1 cellular context compared by ENCODE assay signal in the genomic region with DNA sequence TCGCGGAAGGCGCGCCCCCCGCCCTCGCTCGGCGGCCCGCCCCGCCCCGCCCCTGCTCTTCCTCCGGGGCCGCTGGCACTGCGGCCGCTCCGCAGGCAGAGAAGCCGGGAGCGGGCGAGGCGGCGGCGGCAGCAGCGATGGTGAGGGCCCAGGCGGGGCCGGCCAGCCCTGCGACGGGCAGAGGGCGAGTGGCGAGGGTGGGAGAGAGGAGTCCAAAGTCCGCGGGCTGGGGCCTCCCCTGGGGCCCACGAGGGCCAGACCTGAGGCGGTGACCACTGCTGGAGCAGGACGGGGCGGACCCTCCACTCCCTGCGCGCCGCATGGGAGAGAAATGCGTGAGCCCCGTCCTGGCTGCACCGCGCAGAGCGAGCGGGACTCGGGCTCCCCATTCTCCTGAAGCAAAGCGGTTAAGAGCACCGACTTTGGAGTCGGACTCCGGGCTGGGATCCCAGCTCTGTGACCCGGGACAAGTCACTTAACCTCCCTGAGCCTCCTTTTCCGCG.
TF ChIP-seq lines count a peak whose summit lies in the region.

A gene with protein sequence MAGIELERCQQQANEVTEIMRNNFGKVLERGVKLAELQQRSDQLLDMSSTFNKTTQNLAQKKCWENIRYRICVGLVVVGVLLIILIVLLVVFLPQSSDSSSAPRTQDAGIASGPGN (plus strand): TSS at position 78 of the 503 bp plus-strand sequence. CDS start 60 bp downstream, at position 138.

TF ChIP-seq in HepG2, 621 proteins besides CTCF, POLR2A, EP300 and RAD21 (continued from another document and continues in another):
- TF ChIP-seq ZNF367 (CRISPR knock-in tag; IDR thresholded peaks at IDR 0.05; ENCODE audit: borderline replicate concordance) (peak; percentile 40; the same call in 1 of the 2 replicates), SIN3A (IDR thresholded peaks at IDR 0.05; ENCODE audit: borderline replicate concordance, low read depth, low read length) (0 out of 2 replicates have a peak, but pooled peaks have one; percentile 71), HNF4G (IDR thresholded peaks at IDR 0.05; ENCODE audit: borderline replicate concordance, low read depth, low read length) (peak; percentile 99), HNF4G (CRISPR knock-in tag; IDR thresholded peaks at IDR 0.05; ENCODE audit: borderline replicate concordance, low read depth) (peak; percentile 97), SMC3 (IDR thresholded peaks at IDR 0.05; ENCODE audit: low read length) (no peak; the same call in 1 of the 2 replicates), NCOA5 (CRISPR knock-in tag; IDR thresholded peaks at IDR 0.05) (no peak), RNF2 (conservative IDR thresholded peaks at IDR 0.05; ENCODE audit: low read depth) (no peak; the same call in 1 of the 2 replicates), HHEX (CRISPR knock-in tag; IDR thresholded peaks at IDR 0.05) (no peak), ZNF775 (CRISPR knock-in tag; IDR thresholded peaks at IDR 0.05; ENCODE audit: borderline replicate concordance) (no peak), ZNF251 (CRISPR knock-in tag; IDR thresholded peaks at IDR 0.05) (no peak), RBM39 (IDR thresholded peaks at IDR 0.05; ENCODE audit: low read depth, low read length, poor library complexity, severe bottlenecking) (peak; percentile 91), HOXD1 (CRISPR knock-in tag; IDR thresholded peaks at IDR 0.05) (peak; percentile 86), ERF (CRISPR knock-in tag; IDR thresholded peaks at IDR 0.05) (peak; percentile 26), RCOR2 (CRISPR knock-in tag; IDR thresholded peaks at IDR 0.05) (no peak), ZNF570 (CRISPR knock-in tag; IDR thresholded peaks at IDR 0.05; ENCODE audit: borderline replicate concordance) (peak; percentile 94; the same call in 1 of the 2 replicates), FOXO1 (CRISPR knock-in tag; IDR thresholded peaks at IDR 0.05) (peak; percentile 58; the same call in 1 of the 2 replicates), GTF2F1 (IDR thresholded peaks at IDR 0.05; ENCODE audit: low read length) (no peak), ZNF253 (CRISPR knock-in tag; IDR thresholded peaks at IDR 0.05; ENCODE audit: borderline replicate concordance) (peak; percentile 91; the same call in 1 of the 2 replicates), ZNF557 (CRISPR knock-in tag; IDR thresholded peaks at IDR 0.05) (no peak; the same call in 1 of the 2 replicates), MXD4 (CRISPR knock-in tag; IDR thresholded peaks at IDR 0.05) (peak; percentile 89), SMARCE1 (IDR thresholded peaks at IDR 0.05; ENCODE audit: borderline replicate concordance) (no peak), ZSCAN31 (CRISPR knock-in tag; IDR thresholded peaks at IDR 0.05; ENCODE audit: low read depth) (peak; percentile 85), EEA1 (CRISPR knock-in tag; IDR thresholded peaks at IDR 0.05; ENCODE audit: borderline replicate concordance) (peak; percentile 75), NFYC (CRISPR knock-in tag; IDR thresholded peaks at IDR 0.05) (peak; percentile 19; the same call in 1 of the 2 replicates), YEATS4 (CRISPR knock-in tag; IDR thresholded peaks at IDR 0.05; ENCODE audit: borderline replicate concordance) (peak; percentile 90), KLF15 (CRISPR knock-in tag; IDR thresholded peaks at IDR 0.05; ENCODE audit: borderline replicate concordance) (0 out of 2 replicates have a peak, but pooled peaks have one; percentile 43), SETDB1 (CRISPR knock-in tag; IDR thresholded peaks at IDR 0.05; ENCODE audit: borderline replicate concordance) (no peak), TAF15 (IDR thresholded peaks at IDR 0.05; ENCODE audit: low read depth, low read length, poor library complexity, severe bottlenecking) (peak; percentile 90), ZNF230 (CRISPR knock-in tag; IDR thresholded peaks at IDR 0.05) (peak; percentile 94), ZNF33B (CRISPR knock-in tag; IDR thresholded peaks at IDR 0.05) (no peak), HNRNPL (IDR thresholded peaks at IDR 0.05; ENCODE audit: low read depth, low read length) (peak; percentile 91), SALL1 (CRISPR knock-in tag; IDR thresholded peaks at IDR 0.05) (peak; percentile 85; the same call in 1 of the 2 replicates), ZNF205 (CRISPR knock-in tag; IDR thresholded peaks at IDR 0.05) (peak; percentile 77; the same call in 1 of the 2 replicates), CBX2 (IDR thresholded peaks at IDR 0.05; ENCODE audit: low read depth, low read length) (no peak), CBX2 (CRISPR knock-in tag; IDR thresholded peaks at IDR 0.05; ENCODE audit: low read depth) (no peak), FOXK2 (IDR thresholded peaks at IDR 0.05) (no peak), TP53 (CRISPR knock-in tag; conservative IDR thresholded peaks at IDR 0.05) (no peak), NR2F6 (IDR thresholded peaks at IDR 0.05) (no peak), NR2F6 (CRISPR knock-in tag; IDR thresholded peaks at IDR 0.05) (no peak), HOXA9 (CRISPR knock-in tag; IDR thresholded peaks at IDR 0.05; ENCODE audit: borderline replicate concordance) (peak; percentile 64; the same call in 1 of the 2 replicates)
- TF ChIP-seq, protein P1, sequence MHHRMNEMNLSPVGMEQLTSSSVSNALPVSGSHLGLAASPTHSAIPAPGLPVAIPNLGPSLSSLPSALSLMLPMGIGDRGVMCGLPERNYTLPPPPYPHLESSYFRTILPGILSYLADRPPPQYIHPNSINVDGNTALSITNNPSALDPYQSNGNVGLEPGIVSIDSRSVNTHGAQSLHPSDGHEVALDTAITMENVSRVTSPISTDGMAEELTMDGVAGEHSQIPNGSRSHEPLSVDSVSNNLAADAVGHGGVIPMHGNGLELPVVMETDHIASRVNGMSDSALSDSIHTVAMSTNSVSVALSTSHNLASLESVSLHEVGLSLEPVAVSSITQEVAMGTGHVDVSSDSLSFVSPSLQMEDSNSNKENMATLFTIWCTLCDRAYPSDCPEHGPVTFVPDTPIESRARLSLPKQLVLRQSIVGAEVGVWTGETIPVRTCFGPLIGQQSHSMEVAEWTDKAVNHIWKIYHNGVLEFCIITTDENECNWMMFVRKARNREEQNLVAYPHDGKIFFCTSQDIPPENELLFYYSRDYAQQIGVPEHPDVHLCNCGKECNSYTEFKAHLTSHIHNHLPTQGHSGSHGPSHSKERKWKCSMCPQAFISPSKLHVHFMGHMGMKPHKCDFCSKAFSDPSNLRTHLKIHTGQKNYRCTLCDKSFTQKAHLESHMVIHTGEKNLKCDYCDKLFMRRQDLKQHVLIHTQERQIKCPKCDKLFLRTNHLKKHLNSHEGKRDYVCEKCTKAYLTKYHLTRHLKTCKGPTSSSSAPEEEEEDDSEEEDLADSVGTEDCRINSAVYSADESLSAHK (CRISPR knock-in tag; IDR thresholded peaks at IDR 0.05; ENCODE audit: borderline replicate concordance): peak; percentile 69; the same call in 1 of the 2 replicates
- TF ChIP-seq, protein P2, sequence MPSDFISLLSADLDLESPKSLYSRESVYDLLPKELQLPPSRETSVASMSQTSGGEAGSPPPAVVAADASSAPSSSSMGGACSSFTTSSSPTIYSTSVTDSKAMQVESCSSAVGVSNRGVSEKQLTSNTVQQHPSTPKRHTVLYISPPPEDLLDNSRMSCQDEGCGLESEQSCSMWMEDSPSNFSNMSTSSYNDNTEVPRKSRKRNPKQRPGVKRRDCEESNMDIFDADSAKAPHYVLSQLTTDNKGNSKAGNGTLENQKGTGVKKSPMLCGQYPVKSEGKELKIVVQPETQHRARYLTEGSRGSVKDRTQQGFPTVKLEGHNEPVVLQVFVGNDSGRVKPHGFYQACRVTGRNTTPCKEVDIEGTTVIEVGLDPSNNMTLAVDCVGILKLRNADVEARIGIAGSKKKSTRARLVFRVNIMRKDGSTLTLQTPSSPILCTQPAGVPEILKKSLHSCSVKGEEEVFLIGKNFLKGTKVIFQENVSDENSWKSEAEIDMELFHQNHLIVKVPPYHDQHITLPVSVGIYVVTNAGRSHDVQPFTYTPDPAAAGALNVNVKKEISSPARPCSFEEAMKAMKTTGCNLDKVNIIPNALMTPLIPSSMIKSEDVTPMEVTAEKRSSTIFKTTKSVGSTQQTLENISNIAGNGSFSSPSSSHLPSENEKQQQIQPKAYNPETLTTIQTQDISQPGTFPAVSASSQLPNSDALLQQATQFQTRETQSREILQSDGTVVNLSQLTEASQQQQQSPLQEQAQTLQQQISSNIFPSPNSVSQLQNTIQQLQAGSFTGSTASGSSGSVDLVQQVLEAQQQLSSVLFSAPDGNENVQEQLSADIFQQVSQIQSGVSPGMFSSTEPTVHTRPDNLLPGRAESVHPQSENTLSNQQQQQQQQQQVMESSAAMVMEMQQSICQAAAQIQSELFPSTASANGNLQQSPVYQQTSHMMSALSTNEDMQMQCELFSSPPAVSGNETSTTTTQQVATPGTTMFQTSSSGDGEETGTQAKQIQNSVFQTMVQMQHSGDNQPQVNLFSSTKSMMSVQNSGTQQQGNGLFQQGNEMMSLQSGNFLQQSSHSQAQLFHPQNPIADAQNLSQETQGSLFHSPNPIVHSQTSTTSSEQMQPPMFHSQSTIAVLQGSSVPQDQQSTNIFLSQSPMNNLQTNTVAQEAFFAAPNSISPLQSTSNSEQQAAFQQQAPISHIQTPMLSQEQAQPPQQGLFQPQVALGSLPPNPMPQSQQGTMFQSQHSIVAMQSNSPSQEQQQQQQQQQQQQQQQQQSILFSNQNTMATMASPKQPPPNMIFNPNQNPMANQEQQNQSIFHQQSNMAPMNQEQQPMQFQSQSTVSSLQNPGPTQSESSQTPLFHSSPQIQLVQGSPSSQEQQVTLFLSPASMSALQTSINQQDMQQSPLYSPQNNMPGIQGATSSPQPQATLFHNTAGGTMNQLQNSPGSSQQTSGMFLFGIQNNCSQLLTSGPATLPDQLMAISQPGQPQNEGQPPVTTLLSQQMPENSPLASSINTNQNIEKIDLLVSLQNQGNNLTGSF (CRISPR knock-in tag; IDR thresholded peaks at IDR 0.05): peak; percentile 75; the same call in 1 of the 2 replicates
- TF ChIP-seq, protein P3, sequence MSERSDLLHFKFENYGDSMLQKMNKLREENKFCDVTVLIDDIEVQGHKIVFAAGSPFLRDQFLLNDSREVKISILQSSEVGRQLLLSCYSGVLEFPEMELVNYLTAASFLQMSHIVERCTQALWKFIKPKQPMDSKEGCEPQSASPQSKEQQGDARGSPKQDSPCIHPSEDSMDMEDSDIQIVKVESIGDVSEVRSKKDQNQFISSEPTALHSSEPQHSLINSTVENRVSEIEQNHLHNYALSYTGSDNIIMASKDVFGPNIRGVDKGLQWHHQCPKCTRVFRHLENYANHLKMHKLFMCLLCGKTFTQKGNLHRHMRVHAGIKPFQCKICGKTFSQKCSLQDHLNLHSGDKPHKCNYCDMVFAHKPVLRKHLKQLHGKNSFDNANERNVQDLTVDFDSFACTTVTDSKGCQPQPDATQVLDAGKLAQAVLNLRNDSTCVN (CRISPR knock-in tag; IDR thresholded peaks at IDR 0.05; ENCODE audit: borderline replicate concordance): peak; percentile 87; the same call in 1 of the 2 replicates
- TF ChIP-seq, protein P4, sequence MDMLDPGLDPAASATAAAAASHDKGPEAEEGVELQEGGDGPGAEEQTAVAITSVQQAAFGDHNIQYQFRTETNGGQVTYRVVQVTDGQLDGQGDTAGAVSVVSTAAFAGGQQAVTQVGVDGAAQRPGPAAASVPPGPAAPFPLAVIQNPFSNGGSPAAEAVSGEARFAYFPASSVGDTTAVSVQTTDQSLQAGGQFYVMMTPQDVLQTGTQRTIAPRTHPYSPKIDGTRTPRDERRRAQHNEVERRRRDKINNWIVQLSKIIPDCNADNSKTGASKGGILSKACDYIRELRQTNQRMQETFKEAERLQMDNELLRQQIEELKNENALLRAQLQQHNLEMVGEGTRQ (IDR thresholded peaks at IDR 0.05; ENCODE audit: low read depth, low read length): no peak; the same call in 1 of the 2 replicates
- TF ChIP-seq, protein P4 (CRISPR knock-in tag; IDR thresholded peaks at IDR 0.05; ENCODE audit: borderline replicate concordance): no peak; the same call in 1 of the 2 replicates
- TF ChIP-seq, protein P5, sequence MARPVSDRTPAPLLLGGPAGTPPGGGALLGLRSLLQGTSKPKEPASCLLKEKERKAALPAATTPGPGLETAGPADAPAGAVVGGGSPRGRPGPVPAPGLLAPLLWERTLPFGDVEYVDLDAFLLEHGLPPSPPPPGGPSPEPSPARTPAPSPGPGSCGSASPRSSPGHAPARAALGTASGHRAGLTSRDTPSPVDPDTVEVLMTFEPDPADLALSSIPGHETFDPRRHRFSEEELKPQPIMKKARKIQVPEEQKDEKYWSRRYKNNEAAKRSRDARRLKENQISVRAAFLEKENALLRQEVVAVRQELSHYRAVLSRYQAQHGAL (CRISPR knock-in tag; IDR thresholded peaks at IDR 0.05; ENCODE audit: not compliant biosample characterization): no peak
- TF ChIP-seq, protein P6, sequence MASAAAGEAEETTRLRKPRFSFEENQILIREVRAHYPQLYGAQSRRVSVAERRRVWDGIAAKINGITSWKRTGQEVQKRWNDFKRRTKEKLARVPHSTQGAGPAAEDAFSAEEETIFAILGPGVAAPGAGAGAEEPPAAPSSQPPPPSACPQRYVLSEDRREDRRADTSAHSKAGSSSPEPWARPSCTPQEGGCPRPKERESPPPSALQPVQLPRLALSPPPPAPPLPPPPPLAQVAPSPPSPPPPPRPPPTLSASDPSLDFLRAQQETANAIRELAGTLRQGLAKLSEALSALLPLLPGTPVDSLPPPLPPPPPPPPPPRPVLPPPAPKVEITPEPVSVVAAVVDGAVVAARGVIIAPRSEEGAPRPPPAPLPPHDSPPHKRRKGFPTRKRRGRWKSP (CRISPR knock-in tag; IDR thresholded peaks at IDR 0.05): peak; percentile 74
- TF ChIP-seq, protein P7, sequence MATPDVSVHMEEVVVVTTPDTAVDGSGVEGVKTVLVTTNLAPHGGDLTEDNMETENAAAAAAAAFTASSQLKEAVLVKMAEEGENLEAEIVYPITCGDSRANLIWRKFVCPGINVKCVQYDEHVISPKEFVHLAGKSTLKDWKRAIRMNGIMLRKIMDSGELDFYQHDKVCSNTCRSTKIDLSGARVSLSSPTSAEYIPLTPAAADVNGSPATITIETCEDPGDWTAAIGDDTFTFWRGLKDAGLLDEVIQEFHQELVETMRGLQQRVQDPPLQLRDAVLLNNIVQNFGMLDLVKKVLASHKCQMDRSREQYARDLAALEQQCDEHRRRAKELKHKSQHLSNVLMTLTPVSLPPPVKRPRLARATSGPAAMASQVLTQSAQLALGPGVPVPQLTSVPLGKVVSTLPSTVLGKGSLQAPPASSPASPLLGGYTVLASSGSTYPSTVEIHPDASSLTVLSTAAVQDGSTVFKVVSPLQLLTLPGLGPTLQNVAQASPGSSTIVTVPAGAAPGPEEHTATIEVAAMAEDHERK (CRISPR knock-in tag; IDR thresholded peaks at IDR 0.05; ENCODE audit: low read depth): no peak
- TF ChIP-seq, protein P8, sequence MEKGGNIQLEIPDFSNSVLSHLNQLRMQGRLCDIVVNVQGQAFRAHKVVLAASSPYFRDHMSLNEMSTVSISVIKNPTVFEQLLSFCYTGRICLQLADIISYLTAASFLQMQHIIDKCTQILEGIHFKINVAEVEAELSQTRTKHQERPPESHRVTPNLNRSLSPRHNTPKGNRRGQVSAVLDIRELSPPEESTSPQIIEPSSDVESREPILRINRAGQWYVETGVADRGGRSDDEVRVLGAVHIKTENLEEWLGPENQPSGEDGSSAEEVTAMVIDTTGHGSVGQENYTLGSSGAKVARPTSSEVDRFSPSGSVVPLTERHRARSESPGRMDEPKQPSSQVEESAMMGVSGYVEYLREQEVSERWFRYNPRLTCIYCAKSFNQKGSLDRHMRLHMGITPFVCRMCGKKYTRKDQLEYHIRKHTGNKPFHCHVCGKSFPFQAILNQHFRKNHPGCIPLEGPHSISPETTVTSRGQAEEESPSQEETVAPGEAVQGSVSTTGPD (CRISPR knock-in tag; IDR thresholded peaks at IDR 0.05): no peak
